ENCODE assay signal across 27 cellular contexts in genomic region chrX:132954323-132954722, GRCh38. TPM values are rescaled to one million over a fixed set of nuclear protein-coding genes. Genes with fewer than 3 reads are reported as not detected.
A peak's percentile ranks its signal among the peaks of the same experiment; 100 is the strongest.
DNase-seq lines count a peak whose midpoint lies in the region; ATAC-seq and TF ChIP-seq lines count a peak whose summit lies in the region.
"Had no signal": no experiment of that assay in that cellular context is flagged by ENCODE, and none has a peak within 500 bp of the region (broad histone marks: within the 10 kb centered on the region; RNA-seq: fewer than 3 reads in every experiment).

No MANE protein-coding gene starts in this region.

- peak overlapping the region; percentile 97 for H3K27ac ChIP-seq in PC-3 (ENCODE audit: low read length)
- H3K27ac ChIP-seq in trophoblast cell (ENCODE audit: low read depth, low read length): peak overlapping the region; percentile 26
- H3K27ac ChIP-seq in psoas muscle: no peak overlapping the region
- H3K27ac ChIP-seq: SJSA1 had no signal

- H4K8ac ChIP-seq in trophoblast cell (ENCODE audit: low read depth, low read length): no peak overlapping the region

- peak; percentile 8 for DNase-seq in DMS53 treated with DMSO at 0.1 percent for 48 hours (lab: John Stamatoyannopoulos, UW; ENCODE audit: unreplicated experiment)
- DNase-seq in PC-3: peak; percentile 70
- DNase-seq in epithelial cell of esophagus (ENCODE audit: low read depth): peak; percentile 71
- DNase-seq in trophoblast cell: peak in 1 of 2 donors; percentile 49
- DNase-seq in psoas muscle: no peak
- DNase-seq in GM20000 (ENCODE audit: low spot score): no peak
- DNase-seq: C1 segment of cervical spinal cord; CD4-positive, alpha-beta memory T cell; COR-L47; DMS 273 treated with DMSO at 0.1 percent for 48 hours; DND-41; H7; Kasumi-1; MV-4-11; NCI-H1105 treated with DMSO at 0.1 percent for 48 hours; NCI-H146; NCI-H2029; NCI-H2227 treated with DMSO at 0.1 percent for 48 hours; NCI-H510A treated with DMSO at 0.1 percent for 48 hours; NCI-H774; NK-92 treated with Interleukin-12 subunit alpha and Interleukin-12 subunit beta, amount 100 ng/mL, for 24 hours; Right ventricle myocardium superior; RPMI8226 had no signal

- H2BK12ac ChIP-seq in trophoblast cell (ENCODE audit: low read length): no peak overlapping the region

- H3K18ac ChIP-seq in trophoblast cell (ENCODE audit: low read length): no peak overlapping the region

- H3K27me3 ChIP-seq in PC-3 (ENCODE audit: low read length): no peaks in the 10 kb centered on the region
- H3K27me3 ChIP-seq in trophoblast cell (ENCODE audit: insufficient read depth, low read length): peaks cover 26% of the 10 kb centered on the region
- peaks cover 0 to 37% (median 0%) of the 10 kb centered on the region in 3 donors for H3K27me3 ChIP-seq in psoas muscle (ENCODE audit: insufficient read depth in 3 of 3, low read length in 2 of 3)

- intact Hi-C loops in PC-3 (cut with micrococcal nuclease): loop anchor here (10.0 kb wide), 1 partner anchor 320 kb away; no protein-coding TSS in a partner anchor
- intact Hi-C loops in psoas muscle (cut with DNase I): loop anchor here in 1 of 2 donors (10.0 kb wide), 1 partner anchor 210 kb away; no protein-coding TSS in a partner anchor

- no peaks in the 10 kb centered on the region for H3F3A ChIP-seq in PC-3 (ENCODE audit: low read length, unreplicated experiment)

- no peak overlapping the region for H2BK120ac ChIP-seq in trophoblast cell (ENCODE audit: insufficient read depth, low read length, poor library complexity)

- H3K4me3 ChIP-seq in PC-3 (ENCODE audit: low read length) (peak overlapping the region; percentile 71), epithelial cell of esophagus (ENCODE audit: low read length) (no peak overlapping the region), trophoblast cell (ENCODE audit: low read depth, low read length) (no peak overlapping the region), psoas muscle (no peak overlapping the region)
- H3K4me3 ChIP-seq: SJSA1 had no signal

- H2AFZ ChIP-seq in PC-3 (ENCODE audit: low read length): no peak overlapping the region
- H2AFZ ChIP-seq in trophoblast cell (ENCODE audit: insufficient read depth, low read length, poor library complexity): no peak overlapping the region

- no peak for ATAC-seq in PC-3
- ATAC-seq in psoas muscle: no peak
- ATAC-seq in GM19452 (IDR thresholded peaks at IDR 0.05; ENCODE audit: unreplicated experiment): no peak
- ATAC-seq: HepG2 had no signal

- no peaks in the 10 kb centered on the region for H3K79me1 ChIP-seq in trophoblast cell (ENCODE audit: low read length)

- H3K14ac ChIP-seq in trophoblast cell (ENCODE audit: low read length): no peak overlapping the region

- no CpG with 5 or more reads among the region's 3 CpGs for WGBS in trophoblast cell (ENCODE audit: extremely low coverage, insufficient coverage, insufficient read length)
- 86 to 94% (median 91%) methylated on average over 3 of the region's 3 CpGs for WGBS in psoas muscle, 3 donors

- POLR2A ChIA-PET in PC-3 (lab: Charles Lee; ENCODE audit: unreplicated experiment): no interaction called here

- H3K9me2 ChIP-seq in PC-3 (replicated peaks; ENCODE audit: low read length): no peaks in the 10 kb centered on the region

- peak overlapping the region; percentile 77 for H3K9ac ChIP-seq in PC-3 (ENCODE audit: low read length)
- H3K9ac ChIP-seq in trophoblast cell (ENCODE audit: low read length): no peak overlapping the region

- H3K36me3 ChIP-seq in PC-3 (ENCODE audit: low read depth, low read length) (no peaks in the 10 kb centered on the region), trophoblast cell (ENCODE audit: control insufficient read depth in 1 of 2, insufficient read depth in 2 of 2, low read length in 2 of 2) (no peaks in the 10 kb centered on the region), psoas muscle (ENCODE audit: insufficient read depth in 1 of 2, low read depth in 1 of 2) (no peaks in the 10 kb centered on the region)
- H3K36me3 ChIP-seq: SJSA1 had no signal

- no TSS peak for BruUV-seq in PC-3 (replicated peaks; lab: Mats Ljungman, UMichigan)

- H3K4me1 ChIP-seq in PC-3 (ENCODE audit: insufficient read depth, low read length) (peaks cover 45% of the 10 kb centered on the region), trophoblast cell (ENCODE audit: control insufficient read depth in 1 of 2, insufficient read depth in 2 of 2, low read length in 2 of 2) (peaks cover 10 to 27% of the 10 kb centered on the region in 2 experiments), psoas muscle (no peaks in the 10 kb centered on the region)

- CTCF ChIA-PET in PC-3 (lab: Charles Lee): no interaction called here

- no peak overlapping the region for H2BK5ac ChIP-seq in trophoblast cell (ENCODE audit: low read depth, low read length, poor library complexity)

- peak overlapping the region; percentile 79 for H3K4me2 ChIP-seq in PC-3 (ENCODE audit: low read length)
- H3K4me2 ChIP-seq in trophoblast cell (ENCODE audit: low read length): peak overlapping the region; percentile 41

- 0 out of 2 replicates have a peak, but pooled peaks cover 17% of the 10 kb centered on the region for H3K79me2 ChIP-seq in PC-3 (ENCODE audit: low read length)
- H3K79me2 ChIP-seq in trophoblast cell (ENCODE audit: control insufficient read depth, insufficient read depth, low read length, poor library complexity): no peaks in the 10 kb centered on the region

- no peak overlapping the region for H4K91ac ChIP-seq in trophoblast cell (ENCODE audit: low read depth, low read length)

- no peak overlapping the region for H4K12ac ChIP-seq in trophoblast cell (ENCODE audit: low read depth, low read length)

- no peak overlapping the region for H3K4ac ChIP-seq in trophoblast cell (ENCODE audit: low read depth, low read length)

- no peaks in the 10 kb centered on the region for H4K20me1 ChIP-seq in PC-3 (ENCODE audit: low read length)

- H2AK5ac ChIP-seq in trophoblast cell (ENCODE audit: low read length): no peak overlapping the region

- H3K23ac ChIP-seq in trophoblast cell (ENCODE audit: low read length): no peak overlapping the region

- TF ChIP-seq CTCF in PC-3 (conservative IDR thresholded peaks at IDR 0.05; ENCODE audit: low read depth, low read length) (no peak), epithelial cell of esophagus (IDR thresholded peaks at IDR 0.05; ENCODE audit: insufficient read depth, low read depth, low read length, missing control alignments) (no peak), psoas muscle (IDR thresholded peaks at IDR 0.05) (no peak), GM20000 (IDR thresholded peaks at IDR 0.05; ENCODE audit: extremely low read depth, missing control alignments) (no peak)

- no peaks in the 10 kb centered on the region for H3K9me3 ChIP-seq in PC-3 (ENCODE audit: low read length)
- H3K9me3 ChIP-seq in trophoblast cell (ENCODE audit: insufficient read depth, low read depth, low read length): no peaks in the 10 kb centered on the region
- no peaks in the 10 kb centered on the region for H3K9me3 ChIP-seq in psoas muscle
- H3K9me3 ChIP-seq: SJSA1 had no signal

RNA-seq across cellular contexts. Expression of gene HS6ST2, which starts 4.1 kb away (rescaled TPM):
- total RNA-seq in PC-3 (2014; rRNA removed): 6.1 and 7.4 TPM in 2 replicates
- polyA plus RNA-seq in trophoblast cell (2013): 1.1 TPM in 2 replicates
- 1 to 10 TPM in 3 of 4 donors, under 1 TPM in 1; 0.99 to 10.0 (median 7.7) TPM for total RNA-seq in psoas muscle
- 1 to 10 TPM in 1 of 3 donors, under 1 TPM in 2; 0.30 to 1.3 (median 0.48) TPM for polyA plus RNA-seq in psoas muscle
- total RNA-seq: CD4-positive, alpha-beta memory T cell; HepG2; M059J; SJSA1 had no signal
- polyA plus RNA-seq: CD4-positive, alpha-beta memory T cell had no signal

Comparison
In these comparisons a context has a peak if more than half of its experiments do, and no peak if none do; other contexts are left out.
1. DNase-seq: peak in DMS53 treated with DMSO at 0.1 percent for 48 hours (single experiment), PC-3 (single experiment) and epithelial cell of esophagus (single experiment); none in psoas muscle (0 of 2) and GM20000 (single experiment).